In genomic region chr12:102429755-102430154, GRCh38 we compare ENCODE assay signal across 16 cellular contexts. TPM values are rescaled to one million over a fixed set of nuclear protein-coding genes. Genes with fewer than 3 reads are reported as not detected.
"Had no signal": no experiment of that assay in that cellular context is flagged by ENCODE, and none has a peak within 500 bp of the region (broad histone marks: within the 10 kb centered on the region; RNA-seq: fewer than 3 reads in every experiment).

No MANE protein-coding gene starts in this region.

- H3K9me3 ChIP-seq: adrenal gland, thyroid gland had no signal

- ATAC-seq: esophagus mucosa; natural killer cell treated with Interleukin-12 subunit alpha and Interleukin-12 subunit beta and Interleukin-15 and Interleukin-18, amount 100 ng/mL, for 72 hours; SK-N-SH treated with all-trans-retinoic acid at 6 μM for 48 hours; stimulated activated effector memory CD8-positive, alpha-beta T cell treated with anti-CD3 and anti-CD28 coated beads, Interleukin-12 subunit alpha, Interleukin-12 subunit beta, amount 100 ng/mL, for 72 hours had no signal

- DNase-seq: activated CD4-positive, alpha-beta memory T cell treated with anti-CD3 and anti-CD28 coated beads for 36 hours; activated CD4-positive, alpha-beta T cell treated with anti-CD3 and anti-CD28 coated beads for 1 hour; activated naive CD4-positive, alpha-beta T cell treated with anti-CD3 and anti-CD28 coated beads, Interleukin-2, amount 50 U/mL, for 16 hours; activated T-cell treated with anti-CD3 and anti-CD28 coated beads, Interleukin-2, amount 50 U/mL, for 24 hours; caudate nucleus; immature natural killer cell; posterior cingulate gyrus; T-helper 1 cell; T1000; thyroid gland had no signal

- H3K27ac ChIP-seq: adrenal gland had no signal

- H3K4me3 Mint-ChIP-seq: activated CD4-positive, alpha-beta memory T cell treated with anti-CD3 and anti-CD28 coated beads for 36 hours; activated T-cell treated with anti-CD3 and anti-CD28 coated beads, Interleukin-2, amount 50 U/mL, for 24 hours; immature natural killer cell; memory B cell; natural killer cell treated with Interleukin-12 subunit alpha and Interleukin-12 subunit beta and Interleukin-15 and Interleukin-18, amount 100 ng/mL, for 72 hours; stimulated activated effector memory CD8-positive, alpha-beta T cell treated with anti-CD3 and anti-CD28 coated beads, Interleukin-12 subunit alpha, Interleukin-12 subunit beta, amount 100 ng/mL, for 72 hours had no signal

- H3K4me1 ChIP-seq: adrenal gland had no signal

- H3K27ac Mint-ChIP-seq: activated CD4-positive, alpha-beta memory T cell treated with anti-CD3 and anti-CD28 coated beads for 36 hours; activated T-cell treated with anti-CD3 and anti-CD28 coated beads, Interleukin-2, amount 50 U/mL, for 24 hours; immature natural killer cell; memory B cell; natural killer cell treated with Interleukin-12 subunit alpha and Interleukin-12 subunit beta and Interleukin-15 and Interleukin-18, amount 100 ng/mL, for 72 hours; stimulated activated effector memory CD8-positive, alpha-beta T cell treated with anti-CD3 and anti-CD28 coated beads, Interleukin-12 subunit alpha, Interleukin-12 subunit beta, amount 100 ng/mL, for 72 hours had no signal

- H3K4me3 ChIP-seq: adrenal gland, thyroid gland had no signal

- H3K27me3 ChIP-seq: adrenal gland, thyroid gland had no signal

- H3K36me3 Mint-ChIP-seq: activated CD4-positive, alpha-beta memory T cell treated with anti-CD3 and anti-CD28 coated beads for 36 hours; immature natural killer cell; memory B cell; stimulated activated effector memory CD8-positive, alpha-beta T cell treated with anti-CD3 and anti-CD28 coated beads, Interleukin-12 subunit alpha, Interleukin-12 subunit beta, amount 100 ng/mL, for 72 hours had no signal

- H3K27me3 Mint-ChIP-seq: activated CD4-positive, alpha-beta memory T cell treated with anti-CD3 and anti-CD28 coated beads for 36 hours; activated T-cell treated with anti-CD3 and anti-CD28 coated beads, Interleukin-2, amount 50 U/mL, for 24 hours had no signal

- H3K4me1 Mint-ChIP-seq: immature natural killer cell; memory B cell; stimulated activated effector memory CD8-positive, alpha-beta T cell treated with anti-CD3 and anti-CD28 coated beads, Interleukin-12 subunit alpha, Interleukin-12 subunit beta, amount 100 ng/mL, for 72 hours had no signal

- H3K9me3 Mint-ChIP-seq: activated CD4-positive, alpha-beta memory T cell treated with anti-CD3 and anti-CD28 coated beads for 36 hours; activated T-cell treated with anti-CD3 and anti-CD28 coated beads, Interleukin-2, amount 50 U/mL, for 24 hours; immature natural killer cell; memory B cell had no signal

- H3K36me3 ChIP-seq: adrenal gland, thyroid gland had no signal

RNA-seq across cellular contexts. Expression of gene IGF1, which starts 50.6 kb away (rescaled TPM):
- total RNA-seq: activated CD4-positive, alpha-beta memory T cell treated with anti-CD3 and anti-CD28 coated beads for 36 hours had no signal
- polyA plus RNA-seq: immature natural killer cell had no signal
